Comparison of ENCODE assay signal across 13 cellular contexts in genomic region chr18:13220326-13220991, GRCh38. TPM values are rescaled to one million over a fixed set of nuclear protein-coding genes. Genes with fewer than 3 reads are reported as not detected.
DNase-seq lines count a peak whose midpoint lies in the region; ATAC-seq and TF ChIP-seq lines count a peak whose summit lies in the region.
"Had no signal": no experiment of that assay in that cellular context is flagged by ENCODE, and none has a peak within 500 bp of the region (broad histone marks: within the 10 kb centered on the region; RNA-seq: fewer than 3 reads in every experiment).

No MANE protein-coding gene starts in this region.

- H3K4me1 ChIP-seq in right lobe of liver (peaks cover 0 to 53% (median 27%) of the 10 kb centered on the region in 4 donors), thyroid gland (peaks cover 57 to 63% of the 10 kb centered on the region in 2 donors)

- ATAC-seq in right lobe of liver (peak; percentile 9 to 40 (median 22)), GM18498 (IDR thresholded peaks at IDR 0.05; ENCODE audit: unreplicated experiment) (no peak)
- ATAC-seq: GM12878, GM23338 had no signal

- CTCF ChIA-PET in activated CD4-positive, alpha-beta T cell treated with anti-CD3 and anti-CD28 coated beads, Interleukin-2, amount 10 ng/mL, durations not matched to agents 7 days and 5 days (lab: Charles Lee) = interaction anchor here (0.5 to 1.1 kb wide), 3 partner anchors 66 to 211 kb away, joined by 3 to 5 read pairs (median 3); no protein-coding TSS in a partner anchor

- POLR2A ChIA-PET in activated CD4-positive, alpha-beta T cell treated with anti-CD3 and anti-CD28 coated beads, Interleukin-2, amount 10 ng/mL, durations not matched to agents 7 days and 5 days (lab: Charles Lee) = no interaction called here

- H3K27me3 ChIP-seq in right lobe of liver (no peaks in the 10 kb centered on the region), thyroid gland (no peaks in the 10 kb centered on the region)

- H3K36me3 Mint-ChIP-seq in activated CD4-positive, alpha-beta T cell treated with anti-CD3 and anti-CD28 coated beads, Interleukin-2, amount 10 ng/mL, durations not matched to agents 7 days and 5 days (ENCODE audit: low read depth) = no peaks in the 10 kb centered on the region
- H3K36me3 Mint-ChIP-seq in activated naive CD8-positive, alpha-beta T cell treated with anti-CD3 and anti-CD28 coated beads for 36 hours = peaks cover 2% of the 10 kb centered on the region

- H3K36me3 ChIP-seq in right lobe of liver (no peaks in the 10 kb centered on the region), thyroid gland (no peaks in the 10 kb centered on the region)

- H3K4me3 Mint-ChIP-seq in activated CD4-positive, alpha-beta T cell treated with anti-CD3 and anti-CD28 coated beads, Interleukin-2, amount 10 ng/mL, durations not matched to agents 7 days and 5 days = no peak overlapping the region
- H3K4me3 Mint-ChIP-seq in activated naive CD8-positive, alpha-beta T cell treated with anti-CD3 and anti-CD28 coated beads for 36 hours = peak overlapping the region; percentile 44
- H3K4me3 Mint-ChIP-seq: GM23338 had no signal

- peak overlapping the region in 1 of 3 donors; percentile 12 for H3K27ac ChIP-seq in right lobe of liver
- H3K27ac ChIP-seq in thyroid gland = peak overlapping the region; percentile 19 to 70 (median 65)

- 31% methylated on average over 9 of the region's 10 CpGs for WGBS in right lobe of liver (ENCODE audit: insufficient coverage, low coverage, low lambda C conversion rate, missing lambda C conversion rate)
- 40 to 49% methylated on average over 10 of the region's 10 CpGs for WGBS in thyroid gland, 2 donors

- H3K27me3 Mint-ChIP-seq in activated CD4-positive, alpha-beta T cell treated with anti-CD3 and anti-CD28 coated beads, Interleukin-2, amount 10 ng/mL, durations not matched to agents 7 days and 5 days = peaks cover 15% of the 10 kb centered on the region
- H3K27me3 Mint-ChIP-seq in activated naive CD8-positive, alpha-beta T cell treated with anti-CD3 and anti-CD28 coated beads for 36 hours = peaks cover 28% of the 10 kb centered on the region

- no peak for DNase-seq in activated CD4-positive, alpha-beta T cell treated with anti-CD3 and anti-CD28 coated beads, Interleukin-2, amount 10 ng/mL, durations not matched to agents 7 days and 5 days
- DNase-seq in activated CD4-positive, alpha-beta T cell treated with anti-CD3 and anti-CD28 coated beads, Interleukin-2, amount 50 U/mL, for 4 hours = no peak
- no peak for DNase-seq in activated naive CD8-positive, alpha-beta T cell treated with anti-CD3 and anti-CD28 coated beads for 36 hours
- DNase-seq in right lobe of liver (peak in 1 of 3 donors; percentile 76), thyroid gland (peak in 1 of 2 donors; percentile 56), ureter (ENCODE audit: low spot score) (no peak), SKM-1 (lab: John Stamatoyannopoulos, UW; ENCODE audit: unreplicated experiment) (no peak)
- DNase-seq: NCI-H2081 treated with DMSO at 0.1 percent for 48 hours; stimulated activated CD8-positive, alpha-beta memory T cell treated with anti-CD3 and anti-CD28 coated beads, Interleukin-4, amount 100 ng/mL, for 48 hours had no signal

- TF ChIP-seq POLR2A in right lobe of liver (IDR thresholded peaks at IDR 0.05) (no peak), thyroid gland (IDR thresholded peaks at IDR 0.05) (no peak)

- H3K4me1 Mint-ChIP-seq in activated CD4-positive, alpha-beta T cell treated with anti-CD3 and anti-CD28 coated beads, Interleukin-2, amount 10 ng/mL, durations not matched to agents 7 days and 5 days = peaks cover 47% of the 10 kb centered on the region
- H3K4me1 Mint-ChIP-seq in activated naive CD8-positive, alpha-beta T cell treated with anti-CD3 and anti-CD28 coated beads for 36 hours = peaks cover 43% of the 10 kb centered on the region

- no peaks in the 10 kb centered on the region for H3K9me3 Mint-ChIP-seq in activated CD4-positive, alpha-beta T cell treated with anti-CD3 and anti-CD28 coated beads, Interleukin-2, amount 10 ng/mL, durations not matched to agents 7 days and 5 days
- no peaks in the 10 kb centered on the region for H3K9me3 Mint-ChIP-seq in activated naive CD8-positive, alpha-beta T cell treated with anti-CD3 and anti-CD28 coated beads for 36 hours

- H3K9me3 ChIP-seq in right lobe of liver (no peaks in the 10 kb centered on the region), thyroid gland (no peaks in the 10 kb centered on the region)

- TF ChIP-seq CTCF in right lobe of liver (IDR thresholded peaks at IDR 0.05) = no peak
- TF ChIP-seq CTCF in thyroid gland (IDR thresholded peaks at IDR 0.05) = no peak

- H3K4me3 ChIP-seq in right lobe of liver (no peak overlapping the region), thyroid gland (replicated peaks in 1 of 3) (no peak overlapping the region)
- H3K4me3 ChIP-seq: GM12878, GM23338 had no signal

- peak overlapping the region; percentile 3 for H3K27ac Mint-ChIP-seq in activated CD4-positive, alpha-beta T cell treated with anti-CD3 and anti-CD28 coated beads, Interleukin-2, amount 10 ng/mL, durations not matched to agents 7 days and 5 days
- no peak overlapping the region for H3K27ac Mint-ChIP-seq in activated naive CD8-positive, alpha-beta T cell treated with anti-CD3 and anti-CD28 coated beads for 36 hours
- H3K27ac Mint-ChIP-seq: B cell, GM23338 had no signal

- intact Hi-C loops in right lobe of liver (cut with DNase I) (no loop called here), thyroid gland (cut with DNase I) (no loop called here)

RNA-seq across cellular contexts. Expression of gene LDLRAD4, which starts 1.9 kb away (rescaled TPM):
- total RNA-seq in activated CD4-positive, alpha-beta T cell treated with anti-CD3 and anti-CD28 coated beads, Interleukin-2, amount 10 ng/mL, durations not matched to agents 7 days and 5 days = 10 to 100 TPM; 23.8 to 28.6 TPM
- 10 to 100 TPM; 27.4 to 27.5 TPM for total RNA-seq in activated naive CD8-positive, alpha-beta T cell treated with anti-CD3 and anti-CD28 coated beads for 36 hours
- 10 to 100 TPM; 10.6 to 66.4 (median 18.7) TPM for total RNA-seq in right lobe of liver
- 10 to 100 TPM; 23.7 to 35.7 (median 29.7) TPM for total RNA-seq in thyroid gland
- 39.7 TPM for total RNA-seq in ureter
